24 cellular contexts compared by ENCODE assay signal in genomic region chr1:165659581-165659895, GRCh38. TPM values are rescaled to one million over a fixed set of nuclear protein-coding genes. Genes with fewer than 3 reads are reported as not detected.
DNase-seq lines count a peak whose midpoint lies in the region; ATAC-seq lines count a peak whose summit lies in the region.
"Had no signal": no experiment of that assay in that cellular context is flagged by ENCODE, and none has a peak within 500 bp of the region (broad histone marks: within the 10 kb centered on the region; RNA-seq: fewer than 3 reads in every experiment).

No MANE protein-coding gene starts in this region.

- peak overlapping the region in 2 of 3 donors; percentile 29 to 67 for H3K27ac Mint-ChIP-seq in CD4-positive, CD25-positive, alpha-beta regulatory T cell
- H3K27ac Mint-ChIP-seq in effector memory CD8-positive, alpha-beta T cell, result peak overlapping the region; percentile 42 to 53
- H3K27ac Mint-ChIP-seq: activated CD4-positive, alpha-beta T cell treated with anti-CD3 and anti-CD28 coated beads for 36 hours; activated naive CD4-positive, alpha-beta T cell treated with anti-CD3 and anti-CD28 coated beads for 36 hours; T-helper 17 cell; type B pancreatic cell had no signal

- H3K9me3 Mint-ChIP-seq in CD4-positive, CD25-positive, alpha-beta regulatory T cell, result no peaks in the 10 kb centered on the region
- no peaks in the 10 kb centered on the region for H3K9me3 Mint-ChIP-seq in effector memory CD8-positive, alpha-beta T cell
- H3K9me3 Mint-ChIP-seq: activated naive CD4-positive, alpha-beta T cell treated with anti-CD3 and anti-CD28 coated beads for 36 hours; HFFc6; natural killer cell; type B pancreatic cell had no signal

- in situ Hi-C loops in HAP-1 (cut with MboI; ENCODE audit: low sequenced_read_pairs), result no loop called here

- H3K4me1 ChIP-seq in CD4-positive, CD25-positive, alpha-beta regulatory T cell (ENCODE audit: control insufficient read depth, insufficient read depth, low read length, poor library complexity, severe bottlenecking), result no peaks in the 10 kb centered on the region
- H3K4me1 ChIP-seq in HAP-1, result no peaks in the 10 kb centered on the region
- H3K4me1 ChIP-seq: BLaER1 treated with 17β-estradiol and CSF1 and Interleukin-3, amounts not matched to agents 10 nM and 100 nM; colonic mucosa had no signal

- H3K27me3 ChIP-seq in CD4-positive, CD25-positive, alpha-beta regulatory T cell (ENCODE audit: control insufficient read depth, insufficient read depth, low read length), result no peaks in the 10 kb centered on the region
- no peaks in the 10 kb centered on the region for H3K27me3 ChIP-seq in HAP-1 (ENCODE audit: low read depth)
- H3K27me3 ChIP-seq: BLaER1 treated with 17β-estradiol and CSF1 and Interleukin-3, amounts not matched to agents 10 nM and 100 nM; colonic mucosa; heart left ventricle had no signal

- H3K36me3 Mint-ChIP-seq in CD4-positive, CD25-positive, alpha-beta regulatory T cell, result peaks cover 37% of the 10 kb centered on the region
- peaks cover 56% of the 10 kb centered on the region for H3K36me3 Mint-ChIP-seq in effector memory CD8-positive, alpha-beta T cell (ENCODE audit: insufficient read depth)

- H3K27ac ChIP-seq in CD4-positive, CD25-positive, alpha-beta regulatory T cell (ENCODE audit: insufficient read depth, low read length, poor library complexity, severe bottlenecking), result no peak overlapping the region
- H3K27ac ChIP-seq: BLaER1 treated with 17β-estradiol and CSF1 and Interleukin-3, amounts not matched to agents 10 nM and 100 nM; colonic mucosa; heart left ventricle had no signal

- H3K4me3 Mint-ChIP-seq in CD4-positive, CD25-positive, alpha-beta regulatory T cell, result no peak overlapping the region
- no peak overlapping the region for H3K4me3 Mint-ChIP-seq in effector memory CD8-positive, alpha-beta T cell
- H3K4me3 Mint-ChIP-seq: activated CD4-positive, alpha-beta T cell treated with anti-CD3 and anti-CD28 coated beads for 36 hours; activated naive CD4-positive, alpha-beta T cell treated with anti-CD3 and anti-CD28 coated beads for 36 hours; HFFc6; natural killer cell; T-helper 17 cell; type B pancreatic cell had no signal

- H3K4me1 Mint-ChIP-seq in CD4-positive, CD25-positive, alpha-beta regulatory T cell, result no peaks in the 10 kb centered on the region
- no peaks in the 10 kb centered on the region for H3K4me1 Mint-ChIP-seq in effector memory CD8-positive, alpha-beta T cell (ENCODE audit: low read depth in 2 of 2)
- H3K4me1 Mint-ChIP-seq: activated CD4-positive, alpha-beta T cell treated with anti-CD3 and anti-CD28 coated beads for 36 hours; natural killer cell had no signal

- no peak overlapping the region for H3K4me3 ChIP-seq in CD4-positive, CD25-positive, alpha-beta regulatory T cell (ENCODE audit: low read depth, low read length)
- no peak overlapping the region for H3K4me3 ChIP-seq in HAP-1
- H3K4me3 ChIP-seq: BLaER1 treated with 17β-estradiol and CSF1 and Interleukin-3, amounts not matched to agents 10 nM and 100 nM; colonic mucosa; heart left ventricle had no signal

- ATAC-seq in CD4-positive, CD25-positive, alpha-beta regulatory T cell (ENCODE audit: low read depth in 2 of 2), result no peak
- no peak for ATAC-seq in effector memory CD8-positive, alpha-beta T cell (replicated peaks)
- ATAC-seq in left colon, result peak; percentile 5
- ATAC-seq in HG02678 (IDR thresholded peaks at IDR 0.05; ENCODE audit: unreplicated experiment), result no peak
- ATAC-seq: activated CD4-positive, alpha-beta T cell treated with anti-CD3 and anti-CD28 coated beads for 36 hours; esophagus mucosa; heart left ventricle; natural killer cell; PC-3; T-helper 17 cell had no signal

- H3K27me3 Mint-ChIP-seq in CD4-positive, CD25-positive, alpha-beta regulatory T cell, result no peaks in the 10 kb centered on the region
- H3K27me3 Mint-ChIP-seq in effector memory CD8-positive, alpha-beta T cell, result no peaks in the 10 kb centered on the region
- H3K27me3 Mint-ChIP-seq: activated CD4-positive, alpha-beta T cell treated with anti-CD3 and anti-CD28 coated beads for 36 hours; T-helper 17 cell; type B pancreatic cell had no signal

- intact Hi-C loops in left colon (cut with DNase I, micrococcal nuclease), result no loop called here

- DNase-seq in CD4-positive, CD25-positive, alpha-beta regulatory T cell, result no peak
- peak; percentile 50 for DNase-seq in ELF-1 (ENCODE audit: low read depth, low spot score)
- DNase-seq in effector memory CD8-positive, alpha-beta T cell, result no peak
- DNase-seq in left colon, result no peak
- no peak for DNase-seq in NCI-H774 (lab: John Stamatoyannopoulos, UW)
- DNase-seq in T1000 (lab: John Stamatoyannopoulos, UW), result no peak
- no peak for DNase-seq in HAP-1 (ENCODE audit: low spot score in 2 of 2)
- DNase-seq: activated CD4-positive, alpha-beta T cell treated with anti-CD3 and anti-CD28 coated beads for 36 hours; activated CD8-positive, alpha-beta memory T cell treated with anti-CD3 and anti-CD28 coated beads for 24 hours; activated naive CD4-positive, alpha-beta T cell treated with anti-CD3 and anti-CD28 coated beads for 36 hours; colonic mucosa; DND-41; effector CD8-positive, alpha-beta T cell; foreskin fibroblast; heart left ventricle; HFFc6; natural killer cell; NCI-H146; T-helper 17 cell had no signal

- peaks cover 67% of the 10 kb centered on the region for H3K36me3 ChIP-seq in CD4-positive, CD25-positive, alpha-beta regulatory T cell (ENCODE audit: control insufficient read depth, insufficient read depth, low read length)
- peaks cover 26% of the 10 kb centered on the region for H3K36me3 ChIP-seq in HAP-1 (replicated peaks)
- H3K36me3 ChIP-seq: colonic mucosa had no signal

- H3K9me3 ChIP-seq in CD4-positive, CD25-positive, alpha-beta regulatory T cell (ENCODE audit: control insufficient read depth in 2 of 2, low read length in 2 of 2), result no peaks in the 10 kb centered on the region
- no peaks in the 10 kb centered on the region for H3K9me3 ChIP-seq in HAP-1
- H3K9me3 ChIP-seq: BLaER1 treated with 17β-estradiol and CSF1 and Interleukin-3, amounts not matched to agents 10 nM and 100 nM; colonic mucosa; heart left ventricle had no signal

RNA-seq across cellular contexts. Expression of gene MGST3, which starts 28.5 kb away (rescaled TPM):
- 37.1 TPM for total RNA-seq in CD4-positive, CD25-positive, alpha-beta regulatory T cell
- 100 to 1,000 TPM; 133 to 190 (median 149) TPM for polyA plus RNA-seq in CD4-positive, CD25-positive, alpha-beta regulatory T cell
- 100 to 1,000 TPM; 366 to 451 TPM for total RNA-seq in left colon

RNA-seq across cellular contexts. Expression of gene ALDH9A1, which starts 38.8 kb away (rescaled TPM):
- 32.1 TPM for total RNA-seq in CD4-positive, CD25-positive, alpha-beta regulatory T cell
- polyA plus RNA-seq in CD4-positive, CD25-positive, alpha-beta regulatory T cell, result 100 to 1,000 TPM in 3 of 4 donors, 10 to 100 TPM in 1; 97.0 to 124 (median 117) TPM
- 10 to 100 TPM; 63.8 to 65.6 TPM for total RNA-seq in left colon
